8 cellular contexts compared by ENCODE assay signal in genomic region chr4:6917445-6918241, GRCh38. TPM values are rescaled to one million over a fixed set of nuclear protein-coding genes. Genes with fewer than 3 reads are reported as not detected.
A peak's percentile ranks its signal among the peaks of the same experiment; 100 is the strongest.
DNase-seq lines count a peak whose midpoint lies in the region; ATAC-seq and TF ChIP-seq lines count a peak whose summit lies in the region.

No MANE protein-coding gene starts in this region.

- H3K27ac ChIP-seq in epithelial cell of prostate, result peak overlapping the region; percentile 4

- TF ChIP-seq CTCF in GM06990 (IDR thresholded peaks at IDR 0.05; ENCODE audit: insufficient read depth, low read length, poor library complexity, severe bottlenecking), result peak; percentile 62
- peak; percentile 67 for TF ChIP-seq CTCF in HFFc6 (IDR thresholded peaks at IDR 0.05)
- peak; percentile 39; the same call in 1 of the 2 replicates for TF ChIP-seq CTCF in WTC11 (IDR thresholded peaks at IDR 0.05)

- H3K4me3 ChIP-seq in GM06990 (replicated peaks; ENCODE audit: low read depth, low read length), result no peak overlapping the region

- H3K27me3 Mint-ChIP-seq in HFFc6 (ENCODE audit: insufficient read depth), result no peaks in the 10 kb centered on the region
- H3K27me3 Mint-ChIP-seq in WTC11 (ENCODE audit: low read depth), result no peaks in the 10 kb centered on the region
- no peaks in the 10 kb centered on the region for H3K27me3 Mint-ChIP-seq in naive thymus-derived CD8-positive, alpha-beta T cell

- H3K9me3 Mint-ChIP-seq in HFFc6 (no peaks in the 10 kb centered on the region), WTC11 (no peaks in the 10 kb centered on the region)
- no peaks in the 10 kb centered on the region for H3K9me3 Mint-ChIP-seq in naive thymus-derived CD8-positive, alpha-beta T cell

- H3K36me3 Mint-ChIP-seq in HFFc6 (ENCODE audit: low read depth), result no peaks in the 10 kb centered on the region
- no peaks in the 10 kb centered on the region for H3K36me3 Mint-ChIP-seq in WTC11
- H3K36me3 Mint-ChIP-seq in naive thymus-derived CD8-positive, alpha-beta T cell, result peaks cover 0 to 2% (median 0%) of the 10 kb centered on the region in 3 donors

- CTCF ChIA-PET in WTC11 (lab: Charles Lee), result interaction anchor here (0.7 to 3.1 kb wide), 19 partner anchors 9 to 418 kb away, joined by 3 to 17 read pairs (median 4); partner anchors contain the start of gene TADA2B

- H3K4me1 Mint-ChIP-seq in HFFc6 (ENCODE audit: low read depth) (peaks cover 7% of the 10 kb centered on the region; the same call in 1 of the 2 replicates), WTC11 (peaks cover 32% of the 10 kb centered on the region)
- peaks cover 40 to 86% (median 82%) of the 10 kb centered on the region in 4 donors for H3K4me1 Mint-ChIP-seq in naive thymus-derived CD8-positive, alpha-beta T cell

- POLR2A ChIA-PET in WTC11 (lab: Charles Lee), result no interaction called here
- POLR2A ChIA-PET in naive thymus-derived CD8-positive, alpha-beta T cell (lab: Charles Lee), result interaction anchor here (0.9 to 3.0 kb wide), 13 partner anchors 7 to 274 kb away, joined by 3 to 31 read pairs (median 4); partner anchors contain the start of genes GRPEL1 and TBC1D14

- DNase-seq in GM06990 (ENCODE audit: extremely low read depth, insufficient read length) (peak; percentile 47), HFFc6 (no peak), NCI-H1417 (lab: John Stamatoyannopoulos, UW) (peak; percentile 89 to 98 (median 91)), WTC11 (ENCODE audit: low spot score) (peak; percentile 69), epithelial cell of prostate (ENCODE audit: low read depth, low spot score) (no peak), SW 1271 (lab: John Stamatoyannopoulos, UW) (no peak)
- peak in 6 of 10 donors; percentile 11 to 40 (median 33) for DNase-seq in naive thymus-derived CD8-positive, alpha-beta T cell

- no peak overlapping the region for H3K4me3 Mint-ChIP-seq in HFFc6
- no peak overlapping the region for H3K4me3 Mint-ChIP-seq in WTC11
- H3K4me3 Mint-ChIP-seq in naive thymus-derived CD8-positive, alpha-beta T cell, result peak overlapping the region; percentile 34 to 85 (median 73)

- ATAC-seq in WTC11 (peak; percentile 78), HG03280 (IDR thresholded peaks at IDR 0.05; ENCODE audit: unreplicated experiment) (no peak)
- ATAC-seq in naive thymus-derived CD8-positive, alpha-beta T cell, result peak; percentile 62 to 65

- H3K27ac Mint-ChIP-seq in HFFc6 (no peak overlapping the region), WTC11 (peak overlapping the region; percentile 81)
- H3K27ac Mint-ChIP-seq in naive thymus-derived CD8-positive, alpha-beta T cell, result peak overlapping the region; percentile 90 to 98 (median 96)

- no peaks in the 10 kb centered on the region for H3K27me3 ChIP-seq in GM06990 (replicated peaks; ENCODE audit: control insufficient read depth, insufficient read depth, low read length)

- H3K36me3 ChIP-seq in GM06990 (ENCODE audit: control insufficient read depth, insufficient read depth, low read length), result no peaks in the 10 kb centered on the region; the same call in 1 of the 2 replicates

TF ChIP-seq in WTC11, 78 proteins besides CTCF, POLR2A, EP300 and RAD21:
- TF ChIP-seq E2F4 (CRISPR knock-in tag; IDR thresholded peaks at IDR 0.05; ENCODE audit: borderline replicate concordance, low read depth) (no peak), ZNF232 (CRISPR knock-in tag; IDR thresholded peaks at IDR 0.05) (no peak), GABPB1 (CRISPR knock-in tag; IDR thresholded peaks at IDR 0.05) (peak; percentile 79), NR2C2 (CRISPR knock-in tag; IDR thresholded peaks at IDR 0.05) (no peak)

RNA-seq across cellular contexts. Expression of gene TBC1D14, which starts 8.0 kb away (rescaled TPM):
- 10 to 100 TPM; 23.3 to 32.5 (median 27.9) TPM for total RNA-seq in HFFc6 (2021; fragmentation: NEBNext Ultra II Directional; extraction: Animal tissue kit (Norgen Biotek cat#: 25700))
- total RNA-seq in WTC11 (2021), result 42.4 to 45.1 TPM (median 43.4 TPM) in 3 replicates
- total RNA-seq in naive thymus-derived CD8-positive, alpha-beta T cell, result 10 to 100 TPM; 77.3 to 78.2 TPM
- 10 to 100 TPM; 34.8 to 47.0 (median 36.7) TPM for polyA plus RNA-seq in naive thymus-derived CD8-positive, alpha-beta T cell

Comparison
In these comparisons a context has a peak if more than half of its experiments do, and no peak if none do; other contexts are left out.
1. DNase-seq: peak in GM06990 (single experiment), NCI-H1417 (3 of 3), WTC11 (single experiment) and naive thymus-derived CD8-positive, alpha-beta T cell (6 of 10); none in HFFc6 (single experiment), epithelial cell of prostate (single experiment) and SW 1271 (0 of 2).
2. H3K4me3 Mint-ChIP-seq: peak in naive thymus-derived CD8-positive, alpha-beta T cell (10 of 10); none in HFFc6 (single experiment) and WTC11 (single experiment).
3. Peak in every context shown above with its lines, with median percentiles within 50 percentile points of each other: CTCF ChIP-seq.